16 cellular contexts compared by ENCODE assay signal in genomic region chr5:120738568-120738967, GRCh38.
DNase-seq lines count a peak whose midpoint lies in the region; ATAC-seq and TF ChIP-seq lines count a peak whose summit lies in the region.
"Had no signal": no experiment of that assay in that cellular context is flagged by ENCODE, and none has a peak within 500 bp of the region (broad histone marks: within the 10 kb centered on the region; RNA-seq: fewer than 3 reads in every experiment).

No MANE protein-coding gene starts in this region.

- peak overlapping the region; percentile 70 for H3K27ac ChIP-seq in neural cell (ENCODE audit: low read length)
- H3K27ac ChIP-seq: 22Rv1; A549; BLaER1 treated with 17β-estradiol and CSF1 and Interleukin-3, amounts not matched to agents 10 nM and 100 nM; C4-2B had no signal

- no peaks in the 10 kb centered on the region for H3K79me2 ChIP-seq in neural cell (replicated peaks; ENCODE audit: insufficient read depth, low read length)

- H3K9me3 ChIP-seq in neural cell (ENCODE audit: low read length), result no peaks in the 10 kb centered on the region
- H3K9me3 ChIP-seq: A549; BLaER1 treated with 17β-estradiol and CSF1 and Interleukin-3, amounts not matched to agents 10 nM and 100 nM; Caco-2 had no signal

- no peak overlapping the region for H2AFZ ChIP-seq in neural cell (ENCODE audit: low read depth, low read length)

- DNase-seq in NCI-H2227 (lab: John Stamatoyannopoulos, UW; ENCODE audit: unreplicated experiment) (peak; percentile 10), NCI-H2227 treated with DMSO at 0.1 percent for 48 hours (lab: John Stamatoyannopoulos, UW) (no peak), NCI-H69 (lab: John Stamatoyannopoulos, UW) (peak; percentile 11)
- DNase-seq: AML-193; Caco-2; Calu3; CD4-positive, alpha-beta T cell; CD8-positive, alpha-beta T cell; DMS79 treated with DMSO at 0.1 percent for 48 hours; GF-D8 had no signal

- peak overlapping the region; percentile 46 for H3K4me2 ChIP-seq in neural cell (ENCODE audit: low read length)
- H3K4me2 ChIP-seq: A549; BLaER1 treated with 17β-estradiol and CSF1 and Interleukin-3, amounts not matched to agents 10 nM and 100 nM had no signal

- H3K9ac ChIP-seq in neural cell (ENCODE audit: low read length), result no peak overlapping the region
- H3K9ac ChIP-seq: BLaER1 treated with 17β-estradiol and CSF1 and Interleukin-3, amounts not matched to agents 10 nM and 100 nM had no signal

- no peaks in the 10 kb centered on the region for H3K36me3 ChIP-seq in neural cell (ENCODE audit: insufficient read depth, low read length)
- H3K36me3 ChIP-seq: BLaER1 treated with 17β-estradiol and CSF1 and Interleukin-3, amounts not matched to agents 10 nM and 100 nM had no signal

- no peaks in the 10 kb centered on the region for H3K27me3 ChIP-seq in neural cell (ENCODE audit: insufficient read depth, low read depth, low read length)
- H3K27me3 ChIP-seq: BLaER1 treated with 17β-estradiol and CSF1 and Interleukin-3, amounts not matched to agents 10 nM and 100 nM had no signal

- no peaks in the 10 kb centered on the region for H4K20me1 ChIP-seq in neural cell (ENCODE audit: insufficient read depth)
- H4K20me1 ChIP-seq: BLaER1 treated with 17β-estradiol and CSF1 and Interleukin-3, amounts not matched to agents 10 nM and 100 nM had no signal

- peak overlapping the region; percentile 33 for H3K4me3 ChIP-seq in neural cell (ENCODE audit: low read length)
- H3K4me3 ChIP-seq: A549; BLaER1 treated with 17β-estradiol and CSF1 and Interleukin-3, amounts not matched to agents 10 nM and 100 nM had no signal

- TF ChIP-seq RAD21 in neural cell (conservative IDR thresholded peaks at IDR 0.05), result no peak

- peak; percentile 69 for TF ChIP-seq EP300 in neural cell (conservative IDR thresholded peaks at IDR 0.05; ENCODE audit: poor library complexity, severe bottlenecking)

- H3F3A ChIP-seq in neural cell (ENCODE audit: insufficient read depth, low read length, poor library complexity, severe bottlenecking), result no peaks in the 10 kb centered on the region

- H3K9me2 ChIP-seq in neural cell (ENCODE audit: insufficient read depth, low read length), result no peaks in the 10 kb centered on the region

- ATAC-seq in GM21360 (IDR thresholded peaks at IDR 0.05; ENCODE audit: unreplicated experiment), result no peak
- ATAC-seq: A549; CD8-positive, alpha-beta T cell had no signal

- TF ChIP-seq CTCF in neural cell (IDR thresholded peaks at IDR 0.05; ENCODE audit: poor library complexity, severe bottlenecking), result no peak

TF ChIP-seq in neural cell, 6 proteins besides CTCF, POLR2A, EP300 and RAD21:
- TF ChIP-seq POLR2AphosphoS5 (IDR thresholded peaks at IDR 0.05) (peak; percentile 85), SMC3 (conservative IDR thresholded peaks at IDR 0.05; ENCODE audit: poor library complexity) (no peak), TAF1 (IDR thresholded peaks at IDR 0.05; ENCODE audit: low read depth) (no peak), MXI1 (conservative IDR thresholded peaks at IDR 0.05; ENCODE audit: poor library complexity, severe bottlenecking) (no peak), REST (IDR thresholded peaks at IDR 0.05; ENCODE audit: borderline replicate concordance) (peak; percentile 21), EZH2 (IDR thresholded peaks at IDR 0.05; ENCODE audit: borderline replicate concordance, insufficient read depth, low read length, poor library complexity, severe bottlenecking) (no peak)
